ENCODE assay signal across 8 cellular contexts in the genomic region with DNA sequence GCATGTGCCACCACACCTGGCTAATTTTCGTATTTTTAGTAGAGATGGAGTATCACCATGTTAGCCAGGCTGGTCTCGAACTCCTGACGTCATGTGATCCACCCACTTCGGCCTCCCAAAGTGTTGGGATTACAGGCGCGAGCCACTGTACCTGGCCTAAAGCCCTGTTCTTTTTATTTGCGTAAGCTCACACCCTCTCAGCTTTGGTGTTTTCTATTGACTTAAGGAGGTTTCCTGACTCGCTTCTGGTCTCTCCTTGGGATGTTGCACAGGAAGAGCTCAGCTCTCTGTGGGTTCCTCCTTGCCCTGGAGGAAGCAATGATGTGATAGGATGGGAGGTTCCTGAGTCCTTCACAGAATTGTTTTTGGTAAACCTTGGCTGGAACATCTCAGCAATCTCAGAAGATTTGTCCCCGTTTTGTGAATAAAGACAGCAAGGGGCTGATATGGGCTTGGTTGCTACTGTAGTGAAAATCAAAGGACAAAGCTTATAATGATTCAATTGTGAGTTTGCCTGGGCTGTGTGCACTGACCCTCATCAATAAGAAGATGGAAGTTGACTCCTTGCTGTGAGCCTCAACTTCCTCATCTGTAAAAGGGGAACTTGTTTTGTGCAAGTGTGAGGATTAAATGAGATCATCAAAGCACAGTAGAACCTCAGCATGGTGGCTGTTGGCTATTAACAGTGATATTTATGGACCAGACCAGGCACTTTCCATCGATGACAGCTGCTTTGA. TPM values are rescaled to one million over a fixed set of nuclear protein-coding genes. Genes with fewer than 3 reads are reported as not detected.
DNase-seq lines count a peak whose midpoint lies in the region; ATAC-seq and TF ChIP-seq lines count a peak whose summit lies in the region.

No MANE protein-coding gene starts in this region.

- intact Hi-C loops in MCF 10A (cut with micrococcal nuclease): no loop called here
- intact Hi-C loops in breast epithelium (cut with DNase I; ENCODE audit: low total_unique reads): no loop called here
- intact Hi-C loops in PC-9 (cut with micrococcal nuclease; ENCODE audit: unreplicated experiment): loop anchor here (1.0 to 5.0 kb wide), 3 partner anchors 14 to 141 kb away; no protein-coding TSS in a partner anchor
- intact Hi-C loops in esophagus squamous epithelium (cut with DNase I): no loop called here
- intact Hi-C loops in transverse colon (cut with DNase I; ENCODE audit: low total_unique reads): no loop called here
- intact Hi-C loops in tibial artery (cut with DNase I; ENCODE audit: low total_unique reads): no loop called here

- peak overlapping the region; percentile 71 for H3K27ac Mint-ChIP-seq in MCF 10A (ENCODE audit: low read depth, unreplicated experiment)

- no peak for TF ChIP-seq EP300 in transverse colon (IDR thresholded peaks at IDR 0.05; ENCODE audit: low read depth)

- H2AFZ ChIP-seq in PC-9: no peak overlapping the region

- H3K27me3 ChIP-seq in breast epithelium (no peaks in the 10 kb centered on the region), PC-9 (ENCODE audit: insufficient read depth, low read depth) (no peaks in the 10 kb centered on the region), esophagus squamous epithelium (peaks cover 0 to 39% (median 0%) of the 10 kb centered on the region in 4 donors), transverse colon (no peaks in the 10 kb centered on the region), tibial artery (peaks cover 0 to 7% of the 10 kb centered on the region in 2 donors)

- H3K4me1 ChIP-seq in breast epithelium (no peaks in the 10 kb centered on the region), PC-9 (replicated peaks; ENCODE audit: insufficient read depth) (peaks cover 80% of the 10 kb centered on the region), esophagus squamous epithelium (peaks cover 51 to 91% (median 67%) of the 10 kb centered on the region in 3 donors), transverse colon (peaks cover 0 to 43% (median 31%) of the 10 kb centered on the region in 4 donors), tibial artery (peaks cover 0 to 15% (median 11%) of the 10 kb centered on the region in 4 donors)

- no peaks in the 10 kb centered on the region for H3K9me3 Mint-ChIP-seq in MCF 10A (ENCODE audit: unreplicated experiment)

- H4K20me1 ChIP-seq in PC-9 (ENCODE audit: insufficient read depth): no peaks in the 10 kb centered on the region

- H3K4me3 Mint-ChIP-seq in MCF 10A (ENCODE audit: unreplicated experiment): no peak overlapping the region

- no peaks in the 10 kb centered on the region for H3K27me3 Mint-ChIP-seq in MCF 10A (ENCODE audit: insufficient read depth, unreplicated experiment)

- peaks cover 81% of the 10 kb centered on the region for H3K79me2 ChIP-seq in PC-9 (ENCODE audit: low read depth)

- no peak for ATAC-seq in HG02884 (IDR thresholded peaks at IDR 0.05; ENCODE audit: unreplicated experiment)

- H3F3A ChIP-seq in PC-9 (ENCODE audit: insufficient read depth, low read depth): peaks cover 71% of the 10 kb centered on the region

- H3K9me3 ChIP-seq in breast epithelium: no peaks in the 10 kb centered on the region
- H3K9me3 ChIP-seq in PC-9 (ENCODE audit: insufficient read depth, low read depth): no peaks in the 10 kb centered on the region
- no peaks in the 10 kb centered on the region for H3K9me3 ChIP-seq in esophagus squamous epithelium
- no peaks in the 10 kb centered on the region for H3K9me3 ChIP-seq in transverse colon
- no peaks in the 10 kb centered on the region for H3K9me3 ChIP-seq in tibial artery

- H3K36me3 ChIP-seq in breast epithelium (no peaks in the 10 kb centered on the region), PC-9 (ENCODE audit: low read depth) (peaks cover 12% of the 10 kb centered on the region; the same call in 1 of the 2 replicates), esophagus squamous epithelium (no peaks in the 10 kb centered on the region), transverse colon (no peaks in the 10 kb centered on the region), tibial artery (no peaks in the 10 kb centered on the region)

- no peaks in the 10 kb centered on the region for H3K9me2 ChIP-seq in PC-9 (ENCODE audit: insufficient read depth)

- in situ Hi-C loops in transverse colon (cut with MboI; ENCODE audit: low pct_ligation_motif_present in 1 of 4, low pct_unique_long_range_greater_than_20kb in 1 of 4, low sequenced_read_pairs in 3 of 4): no loop called here

- peaks cover 51% of the 10 kb centered on the region for H3K4me1 Mint-ChIP-seq in MCF 10A (ENCODE audit: insufficient read depth, unreplicated experiment)

- CTCF ChIA-PET in MCF 10A (lab: Yijun Ruan, JAX): interaction anchor here (0.5 to 11.0 kb wide), 11 partner anchors 11 to 484 kb away, joined by 3 to 71 read pairs (median 4); no protein-coding TSS in a partner anchor
- CTCF ChIA-PET in PC-9 (lab: Charles Lee): interaction anchor here (0.9 to 1.2 kb wide), 2 partner anchors 14 to 193 kb away, joined by 3 to 4 read pairs; no protein-coding TSS in a partner anchor

- H3K27ac ChIP-seq in breast epithelium (no peak overlapping the region), PC-9 (peak overlapping the region; percentile 95), esophagus squamous epithelium (peak overlapping the region; percentile 21 to 76 (median 58)), transverse colon (peak overlapping the region in 3 of 4 donors; percentile 49 to 68 (median 66)), tibial artery (no peak overlapping the region)

- POLR2A ChIA-PET in MCF 10A (lab: Yijun Ruan, JAX) (interaction anchor here (0.9 to 2.3 kb wide), 8 partner anchors 11 to 267 kb away, joined by 3 to 20 read pairs (median 3); no protein-coding TSS in a partner anchor), PC-9 (lab: Charles Lee; ENCODE audit: unreplicated experiment) (interaction anchor here (0.5 kb wide), 1 partner anchor 210 kb away, joined by 5 read pairs; no protein-coding TSS in a partner anchor)

- 32 to 37% methylated on average over 8 to 9 of the region's 10 CpGs for WGBS in esophagus squamous epithelium, 2 donors
- WGBS in transverse colon (ENCODE audit: low coverage in 1 of 2), 2 donors: 33 to 47% methylated on average over 1 to 10 of the region's 10 CpGs

- H3K4me3 ChIP-seq in breast epithelium: no peak overlapping the region
- H3K4me3 ChIP-seq in PC-9: peak overlapping the region; percentile 53; the same call in 1 of the 2 replicates
- H3K4me3 ChIP-seq in esophagus squamous epithelium: no peak overlapping the region
- H3K4me3 ChIP-seq in transverse colon: no peak overlapping the region
- H3K4me3 ChIP-seq in tibial artery: no peak overlapping the region

- H3K4me2 ChIP-seq in PC-9: peak overlapping the region; percentile 91

- no peaks in the 10 kb centered on the region for H3K36me3 Mint-ChIP-seq in MCF 10A (ENCODE audit: insufficient read depth, unreplicated experiment)

- no peak for TF ChIP-seq CTCF in MCF 10A (IDR thresholded peaks at IDR 0.05; ENCODE audit: unreplicated experiment)
- no peak for TF ChIP-seq CTCF in breast epithelium (IDR thresholded peaks at IDR 0.05)
- TF ChIP-seq CTCF in PC-9 (conservative IDR thresholded peaks at IDR 0.05): no peak
- TF ChIP-seq CTCF in esophagus squamous epithelium (IDR thresholded peaks at IDR 0.05): no peak
- TF ChIP-seq CTCF in transverse colon (IDR thresholded peaks at IDR 0.05): no peak
- TF ChIP-seq CTCF in tibial artery (IDR thresholded peaks at IDR 0.05): no peak

- TF ChIP-seq POLR2A in breast epithelium (IDR thresholded peaks at IDR 0.05) (no peak), esophagus squamous epithelium (IDR thresholded peaks at IDR 0.05) (no peak), transverse colon (IDR thresholded peaks at IDR 0.05) (no peak)

- DNase-seq in MCF 10A (ENCODE audit: unreplicated experiment) (peak; percentile 86), breast epithelium (ENCODE audit: low spot score in 2 of 2) (no peak), PC-9 (peak; percentile 56 to 97), esophagus squamous epithelium (lab: John Stamatoyannopoulos, UW) (no peak), transverse colon (peak; percentile 27), amygdala (lab: John Stamatoyannopoulos, UW) (no peak), tibial artery (no peak)

- BruUV-seq in MCF 10A (replicated peaks; lab: Mats Ljungman, UMichigan) (no TSS peak), PC-9 (replicated peaks; lab: Mats Ljungman, UMichigan) (no TSS peak)

RNA-seq across cellular contexts. Expression of a gene that starts 27.0 kb away (rescaled TPM):
- 2.4 and 2.7 TPM in 2 replicates for total RNA-seq in MCF 10A (2022)
- total RNA-seq in breast epithelium: 1 to 10 TPM in 1 of 3 donors, under 1 TPM in 2; 0.44 to 7.4 (median 0.66) TPM
- 24.0 and 30.1 TPM in 2 replicates for total RNA-seq in PC-9 (2021)
- 10 to 100 TPM in 1 of 4 donors, 1 to 10 TPM in 2, under 1 TPM in 1; 0.99 to 22.9 (median 3.1) TPM for total RNA-seq in esophagus squamous epithelium
- 10 to 100 TPM in 2 of 4 donors, 1 to 10 TPM in 2; 1.5 to 15.7 (median 6.8) TPM for total RNA-seq in transverse colon

Comparison
In these comparisons a context has a peak if more than half of its experiments do, and no peak if none do; other contexts are left out.
1. DNase-seq: peak in MCF 10A (single experiment), PC-9 (2 of 2) and transverse colon (single experiment); none in breast epithelium (0 of 2), esophagus squamous epithelium (single experiment), amygdala (0 of 56) and tibial artery (0 of 2).
2. H3K27ac ChIP-seq: peak in PC-9 (single experiment), esophagus squamous epithelium (4 of 4) and transverse colon (3 of 4); none in breast epithelium (0 of 2) and tibial artery (0 of 2).